20 cellular contexts compared by ENCODE assay signal in genomic region chr16:80938928-80939260, GRCh38.
DNase-seq lines count a peak whose midpoint lies in the region; ATAC-seq, FAIRE-seq and TF ChIP-seq lines count a peak whose summit lies in the region.
"Had no signal": no experiment of that assay in that cellular context is flagged by ENCODE, and none has a peak within 500 bp of the region (broad histone marks: within the 10 kb centered on the region; RNA-seq: fewer than 3 reads in every experiment).

No MANE protein-coding gene starts in this region.

- H3K4me1 ChIP-seq in ACC112 (ENCODE audit: control insufficient read depth, insufficient read depth, low read length, unreplicated experiment) (peaks cover 18% of the 10 kb centered on the region), HUES48 (ENCODE audit: control insufficient read depth, insufficient read depth, low read length) (peaks cover 12% of the 10 kb centered on the region), endothelial cell of umbilical vein (ENCODE audit: control insufficient read depth, extremely low read depth, insufficient read depth, low read length) (peaks cover 43% of the 10 kb centered on the region), neural progenitor cell (peaks cover 21% of the 10 kb centered on the region), upper lobe of right lung (no peaks in the 10 kb centered on the region)
- H3K4me1 ChIP-seq: BLaER1 treated with 17β-estradiol and CSF1 and Interleukin-3, amounts not matched to agents 10 nM and 100 nM had no signal

- FAIRE-seq in endothelial cell of umbilical vein (lab: Jason Lieb, UNC), result peak; percentile 35
- FAIRE-seq: GM12878 had no signal

- TF ChIP-seq CTCF in endothelial cell of umbilical vein (IDR thresholded peaks at IDR 0.05; ENCODE audit: extremely low read depth in 1 of 2, insufficient read depth in 1 of 2, low read depth in 1 of 2, low read length in 2 of 2) (no peak), neural progenitor cell (IDR thresholded peaks at IDR 0.05) (no peak), upper lobe of right lung (IDR thresholded peaks at IDR 0.05) (no peak)

- peaks cover 4% of the 10 kb centered on the region for H3K9me3 Mint-ChIP-seq in neural progenitor cell
- no peaks in the 10 kb centered on the region for H3K9me3 Mint-ChIP-seq in activated naive CD4-positive, alpha-beta T cell treated with anti-CD3 and anti-CD28 coated beads, Interleukin-2, amount 10 ng/mL, durations not matched to agents 7 days and 5 days
- H3K9me3 Mint-ChIP-seq: CD8-positive, alpha-beta T cell; GM23338 had no signal

- no peaks in the 10 kb centered on the region for H3K9me1 ChIP-seq in endothelial cell of umbilical vein (replicated peaks; ENCODE audit: control insufficient read depth, extremely low read depth, insufficient read depth, low read length)

- BruUV-seq in endothelial cell of umbilical vein (replicated peaks; lab: Mats Ljungman, UMichigan), result no TSS peak

- H3F3A ChIP-seq in neural progenitor cell (ENCODE audit: low read depth), result peaks cover 37% of the 10 kb centered on the region

- no peak for ATAC-seq in upper lobe of right lung
- ATAC-seq: CD8-positive, alpha-beta T cell; GM12878 had no signal

- peaks cover 9% of the 10 kb centered on the region for H3K4me1 Mint-ChIP-seq in neural progenitor cell
- no peaks in the 10 kb centered on the region for H3K4me1 Mint-ChIP-seq in activated naive CD4-positive, alpha-beta T cell treated with anti-CD3 and anti-CD28 coated beads, Interleukin-2, amount 10 ng/mL, durations not matched to agents 7 days and 5 days

- POLR2A ChIA-PET in endothelial cell of umbilical vein (lab: Charles Lee), result interaction anchor here (1.2 kb wide), 1 partner anchor 66 kb away, joined by 7 read pairs; no protein-coding TSS in a partner anchor

- H4K20me1 ChIP-seq in endothelial cell of umbilical vein (replicated peaks; ENCODE audit: control insufficient read depth, extremely low read depth, insufficient read depth, low read length) (no peaks in the 10 kb centered on the region), neural progenitor cell (ENCODE audit: low read depth) (no peaks in the 10 kb centered on the region)
- H4K20me1 ChIP-seq: BLaER1 treated with 17β-estradiol and CSF1 and Interleukin-3, amounts not matched to agents 10 nM and 100 nM had no signal

- H3K4me3 ChIP-seq in ACC112 (ENCODE audit: low read depth, low read length), result 0 out of 2 replicates have a peak overlapping the region, but pooled peaks have one; percentile 65
- H3K4me3 ChIP-seq in HUES48 (ENCODE audit: low read depth, low read length), result no peak overlapping the region
- H3K4me3 ChIP-seq in endothelial cell of umbilical vein (replicated peaks in 1 of 3; ENCODE audit: insufficient read depth in 1 of 3, low read depth in 1 of 3, low read length in 3 of 3), result peak overlapping the region in 2 of 3 experiments; percentile 16 to 27
- no peak overlapping the region for H3K4me3 ChIP-seq in neural progenitor cell
- H3K4me3 ChIP-seq in upper lobe of right lung, result no peak overlapping the region
- H3K4me3 ChIP-seq: BLaER1 treated with 17β-estradiol and CSF1 and Interleukin-3, amounts not matched to agents 10 nM and 100 nM; GM12878; GM23338 had no signal

- H2AFZ ChIP-seq in ACC112 (ENCODE audit: low read length, unreplicated experiment) (no peak overlapping the region), endothelial cell of umbilical vein (ENCODE audit: low read depth, low read length) (no peak overlapping the region), neural progenitor cell (replicated peaks) (no peak overlapping the region)
- H2AFZ ChIP-seq: GM23338 had no signal

- dilution Hi-C loops in endothelial cell of umbilical vein (cut with MboI; ENCODE audit: extremely low pct_ligation_motif_present, low sequenced_read_pairs), result no loop called here

- peaks cover 6% of the 10 kb centered on the region for H3K27me3 Mint-ChIP-seq in neural progenitor cell (ENCODE audit: insufficient read depth, low read depth)
- peaks cover 21% of the 10 kb centered on the region for H3K27me3 Mint-ChIP-seq in activated naive CD4-positive, alpha-beta T cell treated with anti-CD3 and anti-CD28 coated beads, Interleukin-2, amount 10 ng/mL, durations not matched to agents 7 days and 5 days

- peak overlapping the region; percentile 84 for H3K4me2 ChIP-seq in endothelial cell of umbilical vein (ENCODE audit: insufficient read depth, low read length)
- peak overlapping the region; percentile 46 for H3K4me2 ChIP-seq in neural progenitor cell
- H3K4me2 ChIP-seq: BLaER1 treated with 17β-estradiol and CSF1 and Interleukin-3, amounts not matched to agents 10 nM and 100 nM; GM23338; KMS-11 had no signal

- H3K27ac ChIP-seq in ACC112 (ENCODE audit: low read depth, low read length) (peak overlapping the region; percentile 92), HUES48 (ENCODE audit: low read depth, low read length) (peak overlapping the region; percentile 30), endothelial cell of umbilical vein (ENCODE audit: insufficient read depth, low read depth, low read length) (peak overlapping the region; percentile 98), neural progenitor cell (peak overlapping the region; percentile 98), upper lobe of right lung (no peak overlapping the region)
- H3K27ac ChIP-seq: BLaER1 treated with 17β-estradiol and CSF1 and Interleukin-3, amounts not matched to agents 10 nM and 100 nM; KMS-11 had no signal

- no peak for TF ChIP-seq POLR2A in endothelial cell of umbilical vein (IDR thresholded peaks at IDR 0.05; ENCODE audit: low read depth, low read length)

- H3K9me3 ChIP-seq in HUES48 (ENCODE audit: control insufficient read depth, insufficient read depth, low read length) (no peaks in the 10 kb centered on the region), endothelial cell of umbilical vein (replicated peaks; ENCODE audit: control insufficient read depth, insufficient read depth, low read length) (no peaks in the 10 kb centered on the region), neural progenitor cell (ENCODE audit: low read depth) (no peaks in the 10 kb centered on the region), upper lobe of right lung (no peaks in the 10 kb centered on the region)

- no peaks in the 10 kb centered on the region for H3K36me3 Mint-ChIP-seq in neural progenitor cell
- no peaks in the 10 kb centered on the region for H3K36me3 Mint-ChIP-seq in activated naive CD4-positive, alpha-beta T cell treated with anti-CD3 and anti-CD28 coated beads, Interleukin-2, amount 10 ng/mL, durations not matched to agents 7 days and 5 days
- H3K36me3 Mint-ChIP-seq: CD8-positive, alpha-beta T cell had no signal

- H3K27me3 ChIP-seq in ACC112 (ENCODE audit: insufficient read depth, low read length), result no peaks in the 10 kb centered on the region
- H3K27me3 ChIP-seq in HUES48 (ENCODE audit: control insufficient read depth, insufficient read depth, low read length), result peaks cover 12% of the 10 kb centered on the region
- H3K27me3 ChIP-seq in endothelial cell of umbilical vein (ENCODE audit: control insufficient read depth in 2 of 2, insufficient read depth in 2 of 2, low read length in 2 of 2), result no peaks in the 10 kb centered on the region
- H3K27me3 ChIP-seq in neural progenitor cell, result peaks cover 11% of the 10 kb centered on the region
- H3K27me3 ChIP-seq in upper lobe of right lung, result no peaks in the 10 kb centered on the region
- H3K27me3 ChIP-seq: BLaER1 treated with 17β-estradiol and CSF1 and Interleukin-3, amounts not matched to agents 10 nM and 100 nM had no signal

- H3K79me2 ChIP-seq in ACC112 (ENCODE audit: control insufficient read depth, insufficient read depth, low read length, unreplicated experiment) (no peaks in the 10 kb centered on the region), endothelial cell of umbilical vein (ENCODE audit: control insufficient read depth, insufficient read depth, low read length) (no peaks in the 10 kb centered on the region), neural progenitor cell (ENCODE audit: low read depth) (no peaks in the 10 kb centered on the region)

- intact Hi-C loops in endothelial cell of umbilical vein (cut with micrococcal nuclease), result loop anchor here (1.0 to 10.0 kb wide), 9 partner anchors 9 to 758 kb away; partner anchors contain the start of genes CENPN and GCSH
- intact Hi-C loops in upper lobe of right lung (cut with DNase I), result no loop called here

- CTCF ChIA-PET in endothelial cell of umbilical vein (lab: Charles Lee), result interaction anchor here (1.1 to 3.3 kb wide), 3 partner anchors 10 to 67 kb away, joined by 5 to 14 read pairs (median 5); no protein-coding TSS in a partner anchor
- CTCF ChIA-PET in activated naive CD4-positive, alpha-beta T cell treated with anti-CD3 and anti-CD28 coated beads, Interleukin-2, amount 10 ng/mL, durations not matched to agents 7 days and 5 days (lab: Charles Lee), result no interaction called here

- DNase-seq in endothelial cell of umbilical vein (ENCODE audit: low read depth, low spot score), result peak; percentile 60
- DNase-seq in neural progenitor cell (ENCODE audit: low spot score), result peak; percentile 13
- no peak for DNase-seq in NCI-H187 treated with DMSO at 0.1 percent for 48 hours (lab: John Stamatoyannopoulos, UW)
- DNase-seq in Ammon's horn (ENCODE audit: low spot score), result no peak
- no peak for DNase-seq in activated naive CD4-positive, alpha-beta T cell treated with anti-CD3 and anti-CD28 coated beads, Interleukin-2, amount 10 ng/mL, durations not matched to agents 7 days and 5 days
- DNase-seq in upper lobe of right lung, result no peak
- DNase-seq: Calu3; CD8-positive, alpha-beta T cell; DMS53; MV-4-11; NCI-H1694 treated with DMSO at 0.1 percent for 48 hours; NCI-H226; NCI-H524; SHP77 treated with DMSO at 0.1 percent for 48 hours had no signal

- H3K4me3 Mint-ChIP-seq in neural progenitor cell, result no peak overlapping the region
- no peak overlapping the region for H3K4me3 Mint-ChIP-seq in activated naive CD4-positive, alpha-beta T cell treated with anti-CD3 and anti-CD28 coated beads, Interleukin-2, amount 10 ng/mL, durations not matched to agents 7 days and 5 days
- H3K4me3 Mint-ChIP-seq: CD8-positive, alpha-beta T cell; GM23338 had no signal

- H3K36me3 ChIP-seq in ACC112 (ENCODE audit: insufficient read depth, low read length) (no peaks in the 10 kb centered on the region), HUES48 (ENCODE audit: control insufficient read depth, insufficient read depth, low read length) (no peaks in the 10 kb centered on the region), endothelial cell of umbilical vein (ENCODE audit: control insufficient read depth in 2 of 2, extremely low read depth in 1 of 2, insufficient read depth in 2 of 2, low read length in 2 of 2) (no peaks in the 10 kb centered on the region), neural progenitor cell (no peaks in the 10 kb centered on the region), upper lobe of right lung (no peaks in the 10 kb centered on the region)
- H3K36me3 ChIP-seq: BLaER1 treated with 17β-estradiol and CSF1 and Interleukin-3, amounts not matched to agents 10 nM and 100 nM had no signal

- H3K9ac ChIP-seq in HUES48 (ENCODE audit: low read depth, low read length) (no peak overlapping the region), endothelial cell of umbilical vein (replicated peaks; ENCODE audit: extremely low read depth, insufficient read depth, low read length) (peak overlapping the region; percentile 79), neural progenitor cell (no peak overlapping the region)
- H3K9ac ChIP-seq: BLaER1 treated with 17β-estradiol and CSF1 and Interleukin-3, amounts not matched to agents 10 nM and 100 nM; KMS-11 had no signal

- H3K27ac Mint-ChIP-seq in neural progenitor cell, result no peak overlapping the region
- no peak overlapping the region for H3K27ac Mint-ChIP-seq in activated naive CD4-positive, alpha-beta T cell treated with anti-CD3 and anti-CD28 coated beads, Interleukin-2, amount 10 ng/mL, durations not matched to agents 7 days and 5 days
- H3K27ac Mint-ChIP-seq: CD8-positive, alpha-beta T cell; GM23338 had no signal

Comparison
In these comparisons a context has a peak if more than half of its experiments do, and no peak if none do; other contexts are left out.
1. H3K4me3 ChIP-seq: peak in ACC112 (single experiment) and endothelial cell of umbilical vein (2 of 3); none in HUES48 (single experiment), neural progenitor cell (single experiment) and upper lobe of right lung (single experiment).
2. DNase-seq: peak in endothelial cell of umbilical vein (single experiment) and neural progenitor cell (single experiment); none in NCI-H187 treated with DMSO at 0.1 percent for 48 hours (single experiment), Ammon's horn (single experiment), activated naive CD4-positive, alpha-beta T cell treated with anti-CD3 and anti-CD28 coated beads, Interleukin-2, amount 10 ng/mL, durations not matched to agents 7 days and 5 days (single experiment) and upper lobe of right lung (single experiment).